ENCODE assay signal across 12 cellular contexts in the genomic region with DNA sequence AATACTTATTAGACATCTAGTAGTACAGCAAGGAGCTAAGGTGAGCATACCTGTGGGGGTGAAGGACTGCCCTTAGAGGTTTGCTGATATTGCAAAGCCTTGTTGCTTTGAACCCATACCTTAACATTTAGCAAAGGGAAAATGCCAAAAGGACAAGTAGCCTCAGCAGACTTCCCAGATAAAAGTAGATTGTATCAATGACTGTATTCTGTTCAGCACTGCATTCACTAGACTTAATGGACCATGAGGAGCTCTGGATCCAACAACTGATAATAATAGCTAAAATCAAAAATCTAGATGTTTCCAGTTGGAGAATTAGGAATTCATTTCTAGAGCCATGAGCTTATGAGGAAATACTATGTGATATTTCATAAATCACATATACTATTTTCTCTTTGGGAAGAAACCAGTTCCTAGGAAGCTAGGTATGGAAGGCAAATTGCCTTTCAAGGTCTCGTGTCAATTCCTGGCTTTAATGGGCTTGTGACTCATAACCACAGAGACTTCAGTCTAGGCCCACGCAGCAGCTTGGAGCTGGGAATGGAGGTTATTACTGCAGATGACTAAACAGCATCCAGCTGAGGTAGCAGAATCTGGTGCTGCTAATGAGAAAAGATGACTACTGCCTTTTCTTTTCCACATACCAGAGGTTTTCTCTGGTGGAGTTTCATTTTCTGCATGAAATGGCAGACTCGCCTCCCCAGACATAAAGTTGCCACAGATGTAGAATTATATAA.
DNase-seq lines count a peak whose midpoint lies in the region; ATAC-seq and TF ChIP-seq lines count a peak whose summit lies in the region.
"Had no signal": no experiment of that assay in that cellular context is flagged by ENCODE, and none has a peak within 500 bp of the region (broad histone marks: within the 10 kb centered on the region; RNA-seq: fewer than 3 reads in every experiment).

No MANE protein-coding gene starts in this region.

- no peak overlapping the region for H3K27ac Mint-ChIP-seq in effector memory CD8-positive, alpha-beta T cell
- H3K27ac Mint-ChIP-seq: T-helper 1 cell treated with Interleukin-12 subunit alpha and Interleukin-12 subunit beta and Interleukin-4 antibody, amounts not matched to agents 30 μg/mL and 1 μg/mL, for 36 hours had no signal

- TF ChIP-seq CTCF in AG09319 (IDR thresholded peaks at IDR 0.05; ENCODE audit: low read depth, low read length) (no peak), kidney epithelial cell (IDR thresholded peaks at IDR 0.05; ENCODE audit: insufficient read depth, low read length, poor library complexity, severe bottlenecking) (no peak)

- H3K4me1 Mint-ChIP-seq in effector memory CD8-positive, alpha-beta T cell (ENCODE audit: low read depth in 2 of 2) = no peaks in the 10 kb centered on the region

- peaks cover 0 to 4% of the 10 kb centered on the region in 2 donors for H3K9me3 Mint-ChIP-seq in effector memory CD8-positive, alpha-beta T cell

- CTCF ChIA-PET in HEK293T (lab: Yijun Ruan, JAX) = no interaction called here

- POLR2A ChIA-PET in HEK293T (lab: Yijun Ruan, JAX) = no interaction called here

- no peak overlapping the region for H3K4me3 Mint-ChIP-seq in effector memory CD8-positive, alpha-beta T cell
- H3K4me3 Mint-ChIP-seq: T-helper 1 cell treated with Interleukin-12 subunit alpha and Interleukin-12 subunit beta and Interleukin-4 antibody, amounts not matched to agents 30 μg/mL and 1 μg/mL, for 36 hours had no signal

- no peaks in the 10 kb centered on the region for H3K36me3 ChIP-seq in kidney epithelial cell (ENCODE audit: control insufficient read depth, insufficient read depth, low read length)

- no peaks in the 10 kb centered on the region for H3K27me3 ChIP-seq in kidney epithelial cell (ENCODE audit: control insufficient read depth, insufficient read depth, low read length)

- DNase-seq in AG09319 (ENCODE audit: extremely low read depth, low read depth) (peak; percentile 89), HEK293T (ENCODE audit: extremely low spot score) (peak; percentile 20), amniotic stem cell (lab: John Stamatoyannopoulos, UW) (peak; percentile 92), kidney epithelial cell (ENCODE audit: low read depth) (peak; percentile 99), SKM-1 treated with dmso at 0.1 percent for 144 hours (lab: John Stamatoyannopoulos, UW; ENCODE audit: unreplicated experiment) (no peak), GM19240 (ENCODE audit: insufficient read length, low spot score) (no peak)
- DNase-seq in effector memory CD8-positive, alpha-beta T cell = no peak
- DNase-seq: activated naive CD4-positive, alpha-beta T cell; NCI-H1417 treated with DMSO at 0.1 percent for 48 hours had no signal

- no peak overlapping the region for H3K4me3 ChIP-seq in kidney epithelial cell (ENCODE audit: low read depth, low read length)
- H3K4me3 ChIP-seq: GM12878 had no signal

- no peak for ATAC-seq in effector memory CD8-positive, alpha-beta T cell (replicated peaks)
- no peak for ATAC-seq in GM21576 (IDR thresholded peaks at IDR 0.05; ENCODE audit: unreplicated experiment)
- ATAC-seq: GM12878 had no signal

- H3K27me3 Mint-ChIP-seq in effector memory CD8-positive, alpha-beta T cell = peaks cover 41 to 48% of the 10 kb centered on the region in 2 donors

- no peaks in the 10 kb centered on the region for H3K36me3 Mint-ChIP-seq in effector memory CD8-positive, alpha-beta T cell (ENCODE audit: insufficient read depth)

TF ChIP-seq in HEK293T, 16 proteins besides CTCF, POLR2A, EP300 and RAD21:
- no peak for TF ChIP-seq CTBP1 (IDR thresholded peaks at IDR 0.05; ENCODE audit: borderline replicate concordance)
- TF ChIP-seq SUZ12 (IDR thresholded peaks at IDR 0.05) = no peak
- no peak for TF ChIP-seq ELF4 (IDR thresholded peaks at IDR 0.05)
- TF ChIP-seq FOXM1 (IDR thresholded peaks at IDR 0.05; ENCODE audit: borderline replicate concordance) = no peak
- no peak for TF ChIP-seq NFRKB (IDR thresholded peaks at IDR 0.05)
- TF ChIP-seq FOXA1 (IDR thresholded peaks at IDR 0.05) = no peak
- no peak for TF ChIP-seq L3MBTL2 (conservative IDR thresholded peaks at IDR 0.05)
- no peak for TF ChIP-seq FOXK2 (IDR thresholded peaks at IDR 0.05)
- no peak for TF ChIP-seq SP1 (IDR thresholded peaks at IDR 0.05)
- TF ChIP-seq TARDBP (IDR thresholded peaks at IDR 0.05) = no peak
- TF ChIP-seq LEF1 (IDR thresholded peaks at IDR 0.05; ENCODE audit: borderline replicate concordance) = no peak
- no peak for TF ChIP-seq BHLHE40 (IDR thresholded peaks at IDR 0.05; ENCODE audit: borderline replicate concordance)
- no peak for TF ChIP-seq ARNT (IDR thresholded peaks at IDR 0.05)
- TF ChIP-seq, protein P1, sequence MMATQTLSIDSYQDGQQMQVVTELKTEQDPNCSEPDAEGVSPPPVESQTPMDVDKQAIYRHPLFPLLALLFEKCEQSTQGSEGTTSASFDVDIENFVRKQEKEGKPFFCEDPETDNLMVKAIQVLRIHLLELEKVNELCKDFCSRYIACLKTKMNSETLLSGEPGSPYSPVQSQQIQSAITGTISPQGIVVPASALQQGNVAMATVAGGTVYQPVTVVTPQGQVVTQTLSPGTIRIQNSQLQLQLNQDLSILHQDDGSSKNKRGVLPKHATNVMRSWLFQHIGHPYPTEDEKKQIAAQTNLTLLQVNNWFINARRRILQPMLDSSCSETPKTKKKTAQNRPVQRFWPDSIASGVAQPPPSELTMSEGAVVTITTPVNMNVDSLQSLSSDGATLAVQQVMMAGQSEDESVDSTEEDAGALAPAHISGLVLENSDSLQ (IDR thresholded peaks at IDR 0.05) = no peak
- TF ChIP-seq HDGF (IDR thresholded peaks at IDR 0.05; ENCODE audit: borderline replicate concordance) = no peak
- TF ChIP-seq ZNF384 (IDR thresholded peaks at IDR 0.05) = no peak

Comparison
In these comparisons a context has a peak if more than half of its experiments do, and no peak if none do; other contexts are left out.
1. DNase-seq: peak in AG09319 (single experiment), HEK293T (single experiment), amniotic stem cell (single experiment) and kidney epithelial cell (single experiment); none in SKM-1 treated with dmso at 0.1 percent for 144 hours (single experiment), effector memory CD8-positive, alpha-beta T cell (0 of 3) and GM19240 (single experiment).